In genomic region chr17:75063201-75063600, GRCh38 we compare ENCODE assay signal across 10 cellular contexts. TPM values are rescaled to one million over a fixed set of nuclear protein-coding genes. Genes with fewer than 3 reads are reported as not detected.
"Had no signal": no experiment of that assay in that cellular context is flagged by ENCODE, and none has a peak within 500 bp of the region (broad histone marks: within the 10 kb centered on the region; RNA-seq: fewer than 3 reads in every experiment).

No MANE protein-coding gene starts in this region.

- H3K9me3 Mint-ChIP-seq: HFFc6, IgD-negative memory B cell had no signal

- H3K9me3 ChIP-seq: HAP-1 had no signal

- FAIRE-seq: H1, H54, HepG2 had no signal

- H3K27ac ChIP-seq: GM23248, HL-60 had no signal

- H3K27me3 Mint-ChIP-seq: IgD-negative memory B cell had no signal

- H3K4me1 ChIP-seq: HAP-1 had no signal

- H3K9ac ChIP-seq: GM23248 had no signal

- H3K27ac Mint-ChIP-seq: HFFc6, IgD-negative memory B cell had no signal

- H2AFZ ChIP-seq: GM23248 had no signal

- H3K4me3 Mint-ChIP-seq: HFFc6, IgD-negative memory B cell had no signal

- H3K4me3 ChIP-seq: GM23248, HAP-1 had no signal

- DNase-seq: GM23248, HFFc6, KBM-7 had no signal

RNA-seq across cellular contexts. Expression of gene SLC16A5, which starts 24.6 kb away (rescaled TPM):
- total RNA-seq: HT1080 had no signal
